ENCODE assay signal across 20 cellular contexts in genomic region chr15:63339836-63340235, GRCh38. TPM values are rescaled to one million over a fixed set of nuclear protein-coding genes. Genes with fewer than 3 reads are reported as not detected.
"Had no signal": no experiment of that assay in that cellular context is flagged by ENCODE, and none has a peak within 500 bp of the region (broad histone marks: within the 10 kb centered on the region; RNA-seq: fewer than 3 reads in every experiment).

No MANE protein-coding gene starts in this region.

- DNase-seq: colonic mucosa; effector CD8-positive, alpha-beta T cell; immature natural killer cell; natural killer cell; ovary; psoas muscle; right cardiac atrium; sigmoid colon; stimulated activated CD4-positive, alpha-beta T cell treated with anti-CD3 and anti-CD28 coated beads, Interleukin-2, amount 100 ng/mL, for 24 hours; stimulated activated CD4-positive, alpha-beta T cell treated with anti-CD3 and anti-CD28 coated beads, Interleukin-4, amount 100 ng/mL, for 24 hours; stimulated activated naive CD4-positive, alpha-beta T cell treated with Interleukin-2 at 50 U/mL for 16 hours; stomach; thyroid gland had no signal

- H3K36me3 Mint-ChIP-seq: immature natural killer cell; memory B cell; natural killer cell; stimulated activated effector memory CD8-positive, alpha-beta T cell treated with anti-CD3 and anti-CD28 coated beads, Interleukin-12 subunit alpha, Interleukin-12 subunit beta, amount 100 ng/mL, for 72 hours had no signal

- H3K27me3 ChIP-seq: colonic mucosa, foreskin keratinocyte, ovary, sigmoid colon, thyroid gland had no signal

- H3K9me3 Mint-ChIP-seq: dendritic cell treated with granulocyte-macrophage colony-stimulating factor and Interleukin-4, amounts not matched to agents 40 ng/mL and 50 ng/mL, for 4 days; immature natural killer cell; memory B cell; natural killer cell; stimulated activated effector memory CD8-positive, alpha-beta T cell treated with anti-CD3 and anti-CD28 coated beads, Interleukin-12 subunit alpha, Interleukin-12 subunit beta, amount 100 ng/mL, for 72 hours had no signal

- H3K4me1 Mint-ChIP-seq: immature natural killer cell; natural killer cell; stimulated activated effector memory CD8-positive, alpha-beta T cell treated with anti-CD3 and anti-CD28 coated beads, Interleukin-12 subunit alpha, Interleukin-12 subunit beta, amount 100 ng/mL, for 72 hours had no signal

- ATAC-seq: natural killer cell; psoas muscle; right cardiac atrium; stimulated activated effector memory CD8-positive, alpha-beta T cell treated with anti-CD3 and anti-CD28 coated beads, Interleukin-12 subunit alpha, Interleukin-12 subunit beta, amount 100 ng/mL, for 72 hours had no signal

- H3K4me3 Mint-ChIP-seq: dendritic cell treated with granulocyte-macrophage colony-stimulating factor and Interleukin-4, amounts not matched to agents 40 ng/mL and 50 ng/mL, for 4 days; immature natural killer cell; memory B cell; natural killer cell; stimulated activated effector memory CD8-positive, alpha-beta T cell treated with anti-CD3 and anti-CD28 coated beads, Interleukin-12 subunit alpha, Interleukin-12 subunit beta, amount 100 ng/mL, for 72 hours had no signal

- H3K4me1 ChIP-seq: colonic mucosa, esophagus muscularis mucosa, psoas muscle, sigmoid colon, stomach, thyroid gland had no signal

- H3K9me3 ChIP-seq: colonic mucosa, esophagus muscularis mucosa, ovary, psoas muscle, sigmoid colon, stomach, thyroid gland had no signal

- H3K4me3 ChIP-seq: colonic mucosa, esophagus muscularis mucosa, lung, ovary, psoas muscle, sigmoid colon, stomach, thyroid gland had no signal

- H3K27ac Mint-ChIP-seq: dendritic cell treated with granulocyte-macrophage colony-stimulating factor and Interleukin-4, amounts not matched to agents 40 ng/mL and 50 ng/mL, for 4 days; immature natural killer cell; memory B cell; natural killer cell; stimulated activated effector memory CD8-positive, alpha-beta T cell treated with anti-CD3 and anti-CD28 coated beads, Interleukin-12 subunit alpha, Interleukin-12 subunit beta, amount 100 ng/mL, for 72 hours had no signal

- H3K27ac ChIP-seq: colonic mucosa, esophagus muscularis mucosa, foreskin keratinocyte, ovary, psoas muscle, sigmoid colon, stomach, thyroid gland had no signal

- H3K36me3 ChIP-seq: colonic mucosa, esophagus muscularis mucosa, ovary, sigmoid colon, stomach, thyroid gland had no signal

RNA-seq across cellular contexts. Expression of gene CA12, which starts 41.8 kb away (rescaled TPM):
- total RNA-seq: mononuclear cell, natural killer cell had no signal
